2 cellular contexts compared by ENCODE assay signal in genomic region chr19:10380311-10381102, GRCh38.
A peak's percentile ranks its signal among the peaks of the same experiment; 100 is the strongest.
TF ChIP-seq lines count a peak whose summit lies in the region.

TSS of gene TYK2 (minus strand) at chr19:10380572. CDS start at chr19:10378406, 2,166 bp downstream.

TF ChIP-seq in IMR-90, 13 proteins besides CTCF, POLR2A, EP300 and RAD21 (continued from another document):
- TF ChIP-seq, protein P1, sequence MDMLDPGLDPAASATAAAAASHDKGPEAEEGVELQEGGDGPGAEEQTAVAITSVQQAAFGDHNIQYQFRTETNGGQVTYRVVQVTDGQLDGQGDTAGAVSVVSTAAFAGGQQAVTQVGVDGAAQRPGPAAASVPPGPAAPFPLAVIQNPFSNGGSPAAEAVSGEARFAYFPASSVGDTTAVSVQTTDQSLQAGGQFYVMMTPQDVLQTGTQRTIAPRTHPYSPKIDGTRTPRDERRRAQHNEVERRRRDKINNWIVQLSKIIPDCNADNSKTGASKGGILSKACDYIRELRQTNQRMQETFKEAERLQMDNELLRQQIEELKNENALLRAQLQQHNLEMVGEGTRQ (IDR thresholded peaks at IDR 0.05; ENCODE audit: low read depth, low read length) = no peak
- TF ChIP-seq BHLHE40 (IDR thresholded peaks at IDR 0.05; ENCODE audit: low read depth, low read length) (no peak), CHD1 (IDR thresholded peaks at IDR 0.05; ENCODE audit: low read depth, low read length) (no peak), ELK1 (IDR thresholded peaks at IDR 0.05; ENCODE audit: borderline replicate concordance, low read depth, low read length) (no peak), RCOR1 (IDR thresholded peaks at IDR 0.05; ENCODE audit: insufficient replicate concordance, low read length) (no peak), MAFK (IDR thresholded peaks at IDR 0.05; ENCODE audit: low read depth, low read length) (peak; percentile 2; the same call in 1 of the 2 replicates), RFX5 (IDR thresholded peaks at IDR 0.05; ENCODE audit: low read depth, low read length) (peak; percentile 71), MXI1 (IDR thresholded peaks at IDR 0.05; ENCODE audit: borderline replicate concordance, low read depth, low read length) (0 out of 2 replicates have a peak, but pooled peaks have one; percentile 29), FOS (IDR thresholded peaks at IDR 0.05; ENCODE audit: low read depth, low read length) (peak; percentile 77; the same call in 1 of the 2 replicates), SMC3 (IDR thresholded peaks at IDR 0.05; ENCODE audit: low read depth, low read length) (no peak), NFE2L2 (IDR thresholded peaks at IDR 0.05; ENCODE audit: low read depth, low read length) (no peak)

TF ChIP-seq in endothelial cell of umbilical vein, 7 proteins besides CTCF, POLR2A, EP300 and RAD21 (continued from another document):
- TF ChIP-seq GATA2 (IDR thresholded peaks at IDR 0.05; ENCODE audit: insufficient read depth, insufficient read length, low read depth, low read length) (no peak), POLR2AphosphoS5 (IDR thresholded peaks at IDR 0.05; ENCODE audit: insufficient read depth, low read depth, low read length) (peak; percentile 84), FOS (IDR thresholded peaks at IDR 0.05; ENCODE audit: borderline replicate concordance, insufficient read depth, low read length) (no peak)
TF ChIP-seq in endothelial cell of umbilical vein: peak in this region for 2.
